ENCODE assay signal across 8 cellular contexts in the genomic region with DNA sequence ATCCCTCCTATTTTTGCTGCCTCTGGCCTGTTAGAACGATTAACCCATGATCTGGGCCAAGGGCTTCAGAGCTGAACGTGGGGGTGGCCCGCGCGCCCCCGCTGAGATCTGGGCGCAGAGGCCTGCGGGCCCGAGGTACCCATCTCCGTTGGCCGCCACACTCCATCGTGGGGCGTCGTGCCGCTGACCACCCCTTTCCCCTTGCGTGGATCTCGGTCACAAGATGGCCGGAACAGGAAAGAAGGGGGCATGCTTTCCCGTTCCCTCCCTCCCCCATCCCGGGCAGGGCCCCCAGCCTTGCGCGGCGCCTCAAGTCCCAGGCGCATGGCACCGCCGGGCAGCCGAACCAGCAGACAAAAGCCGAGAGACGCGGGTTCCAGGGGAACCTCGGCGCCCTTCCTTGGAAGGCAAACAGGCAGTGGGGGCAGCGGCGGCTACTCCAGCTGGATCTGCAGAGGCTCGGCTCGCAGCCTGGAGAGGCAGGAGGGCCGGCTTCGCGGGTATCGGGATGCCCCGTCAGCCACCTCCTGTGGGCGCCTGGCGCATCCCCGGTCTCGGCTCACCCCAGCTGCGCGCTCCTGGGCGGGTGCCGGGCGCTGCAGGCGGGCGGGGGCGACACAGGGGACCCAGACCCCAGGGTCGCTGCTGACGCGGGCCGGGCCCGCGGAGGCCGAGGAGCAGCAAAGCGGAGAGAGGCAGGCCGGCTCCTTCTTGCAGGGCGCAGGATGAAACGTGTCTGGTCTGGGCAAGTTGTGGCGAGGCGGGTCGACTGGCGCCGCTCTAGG. TPM values are rescaled to one million over a fixed set of nuclear protein-coding genes. Genes with fewer than 3 reads are reported as not detected.
DNase-seq lines count a peak whose midpoint lies in the region; ATAC-seq, FAIRE-seq and TF ChIP-seq lines count a peak whose summit lies in the region.

No MANE protein-coding gene starts in this region.

- no peak overlapping the region for H3K27ac Mint-ChIP-seq in stimulated activated effector memory CD8-positive, alpha-beta T cell treated with anti-CD3 and anti-CD28 coated beads, Interleukin-12 subunit alpha, Interleukin-12 subunit beta, amount 100 ng/mL, for 72 hours

- H3K4me1 ChIP-seq in MM.1S (ENCODE audit: low read length) = no peaks in the 10 kb centered on the region
- peaks cover 24% of the 10 kb centered on the region for H3K4me1 ChIP-seq in body of pancreas

- peak overlapping the region; percentile 52 for H3K4me3 ChIP-seq in MM.1S (ENCODE audit: low read length)
- peak overlapping the region; percentile 18 to 61 for H3K4me3 ChIP-seq in body of pancreas

- no peaks in the 10 kb centered on the region for H3K4me1 Mint-ChIP-seq in stimulated activated effector memory CD8-positive, alpha-beta T cell treated with anti-CD3 and anti-CD28 coated beads, Interleukin-12 subunit alpha, Interleukin-12 subunit beta, amount 100 ng/mL, for 72 hours

- H3K9me3 ChIP-seq in MM.1S (replicated peaks; ENCODE audit: insufficient read depth, low read length) (no peaks in the 10 kb centered on the region), body of pancreas (no peaks in the 10 kb centered on the region)

- no peaks in the 10 kb centered on the region for H4K20me1 ChIP-seq in MM.1S (ENCODE audit: insufficient read depth, low read length)

- no peaks in the 10 kb centered on the region for H3F3A ChIP-seq in MM.1S (ENCODE audit: insufficient read depth, low read length)

- H3K9me3 Mint-ChIP-seq in stimulated activated effector memory CD8-positive, alpha-beta T cell treated with anti-CD3 and anti-CD28 coated beads, Interleukin-12 subunit alpha, Interleukin-12 subunit beta, amount 100 ng/mL, for 72 hours = no peaks in the 10 kb centered on the region

- no peaks in the 10 kb centered on the region for H3K79me2 ChIP-seq in MM.1S (ENCODE audit: low read length)

- no peak for TF ChIP-seq CTCF in MM.1S (IDR thresholded peaks at IDR 0.05; ENCODE audit: low read length)
- no peak for TF ChIP-seq CTCF in body of pancreas (IDR thresholded peaks at IDR 0.05)

- peaks cover 12% of the 10 kb centered on the region for H3K27me3 ChIP-seq in MM.1S (replicated peaks; ENCODE audit: insufficient read depth, low read length)
- no peaks in the 10 kb centered on the region for H3K27me3 ChIP-seq in body of pancreas

- H3K27ac ChIP-seq in MM.1S (ENCODE audit: low read length) (no peak overlapping the region), body of pancreas (peak overlapping the region; percentile 25 to 83 (median 57))

- peak; percentile 52 for ATAC-seq in GM19438 (IDR thresholded peaks at IDR 0.05; ENCODE audit: low read depth, unreplicated experiment)
- peak; percentile 26 for ATAC-seq in body of pancreas
- ATAC-seq in stimulated activated effector memory CD8-positive, alpha-beta T cell treated with anti-CD3 and anti-CD28 coated beads, Interleukin-12 subunit alpha, Interleukin-12 subunit beta, amount 100 ng/mL, for 72 hours = peak; percentile 55
- ATAC-seq in HG02973 (IDR thresholded peaks at IDR 0.05; ENCODE audit: unreplicated experiment) = no peak

- H3K9me2 ChIP-seq in MM.1S (replicated peaks; ENCODE audit: insufficient read depth, low read length) = no peaks in the 10 kb centered on the region

- H2AFZ ChIP-seq in MM.1S (ENCODE audit: low read length) = peak overlapping the region; percentile 54; the same call in 1 of the 2 replicates

- TF ChIP-seq POLR2A in body of pancreas (IDR thresholded peaks at IDR 0.05) = no peak

- WGBS in body of pancreas, 2 donors = 5 to 27% methylated on average over 17 to 69 of the region's 69 CpGs

- H3K9ac ChIP-seq in MM.1S (ENCODE audit: low read length) = no peak overlapping the region

- H3K36me3 Mint-ChIP-seq in stimulated activated effector memory CD8-positive, alpha-beta T cell treated with anti-CD3 and anti-CD28 coated beads, Interleukin-12 subunit alpha, Interleukin-12 subunit beta, amount 100 ng/mL, for 72 hours = no peaks in the 10 kb centered on the region

- DNase-seq in C1 segment of cervical spinal cord (lab: John Stamatoyannopoulos, UW) (peak in 8 of 14 donors; percentile 6 to 64 (median 43)), MM.1S (no peak), body of pancreas (peak in 3 of 4 donors; percentile 16 to 23 (median 19)), inferior parietal cortex (ENCODE audit: extremely low spot score) (peak; percentile 12), GM19239 (ENCODE audit: insufficient read length, low spot score) (no peak)
- DNase-seq in stimulated activated effector memory CD8-positive, alpha-beta T cell treated with anti-CD3 and anti-CD28 coated beads, Interleukin-12 subunit alpha, Interleukin-12 subunit beta, amount 100 ng/mL, for 72 hours (ENCODE audit: low spot score in 2 of 2) = peak in 1 of 2 donors; percentile 55

- H3K36me3 ChIP-seq in MM.1S (replicated peaks; ENCODE audit: insufficient read depth, low read length) = no peaks in the 10 kb centered on the region
- H3K36me3 ChIP-seq in body of pancreas (replicated peaks in 1 of 2; ENCODE audit: insufficient read depth in 1 of 2, low read depth in 2 of 2) = no peaks in the 10 kb centered on the region

- intact Hi-C loops in body of pancreas (cut with DNase I) = no loop called here

- peak overlapping the region; percentile 95 for H3K4me2 ChIP-seq in MM.1S (ENCODE audit: low read depth, low read length)

- H3K4me3 Mint-ChIP-seq in stimulated activated effector memory CD8-positive, alpha-beta T cell treated with anti-CD3 and anti-CD28 coated beads, Interleukin-12 subunit alpha, Interleukin-12 subunit beta, amount 100 ng/mL, for 72 hours = peak overlapping the region; percentile 61

- FAIRE-seq in GM19239 (lab: Jason Lieb, UNC) = no peak

RNA-seq across cellular contexts. Expression of gene DZIP1, which starts 0.5 kb away (rescaled TPM):
- total RNA-seq in body of pancreas = 10 to 100 TPM; 17.5 to 42.0 TPM

RNA-seq across cellular contexts. Expression of gene DNAJC3, which starts 32.9 kb away (rescaled TPM):
- 10 to 100 TPM; 40.2 to 52.1 TPM for total RNA-seq in body of pancreas

Comparison
In these comparisons a context has a peak if more than half of its experiments do, and no peak if none do; other contexts are left out.
1. DNase-seq: peak in C1 segment of cervical spinal cord (8 of 14), body of pancreas (3 of 4) and inferior parietal cortex (single experiment); none in MM.1S (single experiment) and GM19239 (single experiment).